ENCODE assay signal across 8 cellular contexts in the genomic region with DNA sequence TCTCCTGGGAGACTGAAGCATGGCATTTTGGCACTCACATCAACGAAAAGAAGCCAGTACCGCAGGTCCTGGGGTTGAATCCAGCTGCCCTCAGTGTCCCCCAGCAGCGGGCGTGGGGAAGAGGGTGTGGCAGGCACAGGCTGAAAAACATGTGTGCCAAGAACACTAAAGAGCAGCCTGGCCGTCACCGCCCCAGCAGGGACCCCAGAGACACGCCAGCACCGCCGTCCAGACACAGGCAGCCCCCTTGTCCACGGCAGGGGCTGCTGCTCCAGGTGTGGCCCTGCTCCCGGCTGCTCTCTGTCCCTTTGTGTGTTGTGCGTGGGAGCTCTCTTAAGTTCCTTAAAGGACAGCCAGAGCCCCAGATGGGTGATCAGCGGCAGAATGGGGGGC. TPM values are rescaled to one million over a fixed set of nuclear protein-coding genes. Genes with fewer than 3 reads are reported as not detected.
DNase-seq lines count a peak whose midpoint lies in the region; ATAC-seq and TF ChIP-seq lines count a peak whose summit lies in the region.

No MANE protein-coding gene starts in this region.

- DNase-seq in activated CD8-positive, alpha-beta memory T cell treated with anti-CD3 and anti-CD28 coated beads, Interleukin-2, amount 50 U/mL, for 4 hours = peak; percentile 19
- DNase-seq in activated CD8-positive, alpha-beta memory T cell treated with anti-CD3 and anti-CD28 coated beads for 24 hours = no peak
- no peak for DNase-seq in activated CD8-positive, alpha-beta T cell treated with anti-CD3 and anti-CD28 coated beads for 36 hours
- DNase-seq in left cardiac atrium (peak; percentile 42), skeletal muscle cell (ENCODE audit: low read depth) (no peak), NCI-H510A (lab: John Stamatoyannopoulos, UW) (no peak), medulla oblongata (ENCODE audit: extremely low spot score) (no peak)

- CTCF ChIA-PET in activated CD8-positive, alpha-beta T cell treated with anti-CD3 and anti-CD28 coated beads for 36 hours (lab: Charles Lee) = interaction anchor here (0.7 to 3.9 kb wide), 6 partner anchors 9 to 409 kb away, joined by 3 to 17 read pairs (median 4); no protein-coding TSS in a partner anchor

- H3K27me3 Mint-ChIP-seq in activated CD8-positive, alpha-beta T cell treated with anti-CD3 and anti-CD28 coated beads for 36 hours = no peaks in the 10 kb centered on the region

- H3K4me3 ChIP-seq in skeletal muscle cell (ENCODE audit: low read depth, low read length) = peak overlapping the region; percentile 88

- TF ChIP-seq CTCF in activated CD8-positive, alpha-beta T cell treated with anti-CD3 and anti-CD28 coated beads for 36 hours (IDR thresholded peaks at IDR 0.05) = no peak

- no peaks in the 10 kb centered on the region for H3K36me3 Mint-ChIP-seq in activated CD8-positive, alpha-beta T cell treated with anti-CD3 and anti-CD28 coated beads for 36 hours (ENCODE audit: low read depth)

- ATAC-seq in activated CD8-positive, alpha-beta T cell treated with anti-CD3 and anti-CD28 coated beads for 36 hours = peak; percentile 4
- ATAC-seq in left cardiac atrium (peak; percentile 19 to 27), GM21526 (IDR thresholded peaks at IDR 0.05; ENCODE audit: low FRiP score, unreplicated experiment) (no peak)

- H3K27ac Mint-ChIP-seq in activated CD8-positive, alpha-beta T cell treated with anti-CD3 and anti-CD28 coated beads for 36 hours = no peak overlapping the region

- no peaks in the 10 kb centered on the region for H3K9me3 Mint-ChIP-seq in activated CD8-positive, alpha-beta T cell treated with anti-CD3 and anti-CD28 coated beads for 36 hours

- intact Hi-C loops in activated CD8-positive, alpha-beta T cell treated with anti-CD3 and anti-CD28 coated beads for 36 hours (cut with micrococcal nuclease) = no loop called here
- intact Hi-C loops in left cardiac atrium (cut with DNase I) = no loop called here

- peaks cover 12% of the 10 kb centered on the region for H3K4me1 Mint-ChIP-seq in activated CD8-positive, alpha-beta T cell treated with anti-CD3 and anti-CD28 coated beads for 36 hours (ENCODE audit: low read depth)

- POLR2A ChIA-PET in activated CD8-positive, alpha-beta T cell treated with anti-CD3 and anti-CD28 coated beads for 36 hours (lab: Charles Lee) = interaction anchor here (1.2 to 1.4 kb wide), 2 partner anchors 8 to 83 kb away, joined by 3 to 4 read pairs; no protein-coding TSS in a partner anchor

- H3K4me3 Mint-ChIP-seq in activated CD8-positive, alpha-beta T cell treated with anti-CD3 and anti-CD28 coated beads for 36 hours = peak overlapping the region; percentile 64

RNA-seq across cellular contexts. Expression of a gene that starts 0.6 kb away (rescaled TPM):
- 1 to 10 TPM; 1.2 to 1.7 TPM for total RNA-seq in activated CD8-positive, alpha-beta T cell treated with anti-CD3 and anti-CD28 coated beads for 36 hours
- 1 to 10 TPM; 7.8 to 8.8 TPM for total RNA-seq in left cardiac atrium

RNA-seq across cellular contexts. Expression of a gene that starts 37.4 kb away (rescaled TPM):
- 10 to 100 TPM; 48.7 to 52.7 TPM for total RNA-seq in activated CD8-positive, alpha-beta T cell treated with anti-CD3 and anti-CD28 coated beads for 36 hours
- total RNA-seq in left cardiac atrium = 10 to 100 TPM; 27.1 to 39.6 TPM

Comparison
In these comparisons a context has a peak if more than half of its experiments do, and no peak if none do; other contexts are left out.
1. DNase-seq: peak in activated CD8-positive, alpha-beta memory T cell treated with anti-CD3 and anti-CD28 coated beads, Interleukin-2, amount 50 U/mL, for 4 hours (single experiment) and left cardiac atrium (single experiment); none in activated CD8-positive, alpha-beta memory T cell treated with anti-CD3 and anti-CD28 coated beads for 24 hours (single experiment), activated CD8-positive, alpha-beta T cell treated with anti-CD3 and anti-CD28 coated beads for 36 hours (single experiment), skeletal muscle cell (single experiment), NCI-H510A (single experiment) and medulla oblongata (single experiment).